In genomic region chr10:4883079-4883739, GRCh38 we compare ENCODE assay signal across 1 cellular context.
TF ChIP-seq lines count a peak whose summit lies in the region.

No MANE protein-coding gene starts in this region.

TF ChIP-seq in K562, 482 proteins besides CTCF, POLR2A, EP300 and RAD21 (continued from another document and continues in another):
- TF ChIP-seq MNT (conservative IDR thresholded peaks at IDR 0.05) = peak; percentile 15 to 45; a peak in 1 of 4 replicates
- TF ChIP-seq TCF3 (CRISPR knock-in tag; IDR thresholded peaks at IDR 0.05) = peak; percentile 55
- TF ChIP-seq MAFG (tag; conservative IDR thresholded peaks at IDR 0.05) = peak; percentile 82
- peak; percentile 35; the same call in 1 of the 2 replicates for TF ChIP-seq CEBPG (CRISPR knock-in tag; IDR thresholded peaks at IDR 0.05)
- TF ChIP-seq CEBPG (tag; conservative IDR thresholded peaks at IDR 0.05 in 1 of 2, IDR thresholded peaks at IDR 0.05 in 1 of 2) = no peak; a peak in 1 of 4 replicates
- peak; percentile 57 for TF ChIP-seq DACH1 (IDR thresholded peaks at IDR 0.05; ENCODE audit: partially characterized antibody)
- TF ChIP-seq MTA3 (IDR thresholded peaks at IDR 0.05; ENCODE audit: borderline replicate concordance) = peak; percentile 49; the same call in 1 of the 2 replicates
- peak; percentile 34; the same call in 1 of the 2 replicates for TF ChIP-seq TEAD4 (IDR thresholded peaks at IDR 0.05; ENCODE audit: low read length)
- TF ChIP-seq TEAD4 (CRISPR knock-in tag; IDR thresholded peaks at IDR 0.05; ENCODE audit: borderline replicate concordance) = no peak
- no peak for TF ChIP-seq NELFE (IDR thresholded peaks at IDR 0.05; ENCODE audit: insufficient read depth, insufficient read length)
- TF ChIP-seq EHMT2 (IDR thresholded peaks at IDR 0.05) = peak; percentile 73
- TF ChIP-seq ZBTB11 (CRISPR knock-in tag; IDR thresholded peaks at IDR 0.05) = 0 out of 6 replicates have a peak, but pooled peaks of 1 of the 3 experiments have one; percentile 41
- TF ChIP-seq EP400 (IDR thresholded peaks at IDR 0.05) = peak; percentile 16; the same call in 1 of the 2 replicates
- TF ChIP-seq TRIM28 (IDR thresholded peaks at IDR 0.05) = 0 out of 2 replicates have a peak, but pooled peaks have one; percentile 32
- TF ChIP-seq LEF1 (IDR thresholded peaks at IDR 0.05) = peak; percentile 39; the same call in 1 of the 2 replicates
- peak; percentile 67 for TF ChIP-seq ZNF395 (CRISPR knock-in tag; IDR thresholded peaks at IDR 0.05)
- TF ChIP-seq GATAD2B (IDR thresholded peaks at IDR 0.05; ENCODE audit: borderline replicate concordance) = 0 out of 2 replicates have a peak, but pooled peaks have one; percentile 13
- TF ChIP-seq KDM1A (IDR thresholded peaks at IDR 0.05) = peak; percentile 56 to 72; a peak in 3 of 4 replicates
- peak; percentile 41 to 66 for TF ChIP-seq E2F6 (IDR thresholded peaks at IDR 0.05; ENCODE audit: borderline replicate concordance in 1 of 2, extremely low read depth in 1 of 2, insufficient read depth in 1 of 2, insufficient read length in 1 of 2, low read depth in 1 of 2, low read length in 1 of 2, poor library complexity in 1 of 2, severe bottlenecking in 1 of 2)
- TF ChIP-seq ZNF639 (CRISPR knock-in tag; conservative IDR thresholded peaks at IDR 0.05 in 1 of 2, IDR thresholded peaks at IDR 0.05 in 1 of 2) = peak in 1 of 2 experiments; percentile 51; a peak in 1 of 4 replicates
- TF ChIP-seq ZNF316 (IDR thresholded peaks at IDR 0.05) = peak; percentile 86
- TF ChIP-seq ZNF584 (CRISPR knock-in tag; IDR thresholded peaks at IDR 0.05; ENCODE audit: low read depth) = peak; percentile 85; the same call in 1 of the 2 replicates
- no peak for TF ChIP-seq ZNF184 (CRISPR knock-in tag; IDR thresholded peaks at IDR 0.05)
- peak; percentile 26; the same call in 1 of the 2 replicates for TF ChIP-seq MBD2 (IDR thresholded peaks at IDR 0.05; ENCODE audit: borderline replicate concordance, low read depth)
- peak; percentile 51; the same call in 1 of the 2 replicates for TF ChIP-seq MAFF (IDR thresholded peaks at IDR 0.05; ENCODE audit: low read length)
- TF ChIP-seq MEIS2 (IDR thresholded peaks at IDR 0.05; ENCODE audit: partially characterized antibody) = peak; percentile 29
- no peak for TF ChIP-seq ILF3 (IDR thresholded peaks at IDR 0.05; ENCODE audit: borderline replicate concordance)
- 0 out of 4 replicates have a peak, but pooled peaks of 1 of the 2 experiments have one; percentile 32 for TF ChIP-seq ARNT (IDR thresholded peaks at IDR 0.05)
- peak in 1 of 2 experiments; percentile 65; a peak in 2 of 3 replicates for TF ChIP-seq CBX3 (IDR thresholded peaks at IDR 0.05; ENCODE audit: borderline replicate concordance in 1 of 2, low read length in 2 of 2)
- TF ChIP-seq ERF (CRISPR knock-in tag; IDR thresholded peaks at IDR 0.05) = 0 out of 2 replicates have a peak, but pooled peaks have one; percentile 27
- peak; percentile 62 for TF ChIP-seq DMBX1 (CRISPR knock-in tag; IDR thresholded peaks at IDR 0.05; ENCODE audit: borderline replicate concordance)
- TF ChIP-seq TAL1 (IDR thresholded peaks at IDR 0.05) = peak; percentile 41
- TF ChIP-seq NBN (IDR thresholded peaks at IDR 0.05; ENCODE audit: low read depth) = peak; percentile 72
- TF ChIP-seq NFRKB (IDR thresholded peaks at IDR 0.05; ENCODE audit: low read depth) = peak; percentile 55; the same call in 1 of the 2 replicates
- peak; percentile 39; the same call in 1 of the 2 replicates for TF ChIP-seq NCOR1 (IDR thresholded peaks at IDR 0.05)
- TF ChIP-seq SOX6 (IDR thresholded peaks at IDR 0.05) = peak; percentile 29; the same call in 1 of the 2 replicates
- TF ChIP-seq FOXJ2 (tag; IDR thresholded peaks at IDR 0.05) = peak; percentile 11; the same call in 1 of the 2 replicates
- TF ChIP-seq ATF1 (CRISPR knock-in tag; IDR thresholded peaks at IDR 0.05) = no peak
- peak; percentile 47 for TF ChIP-seq ATF1 (tag; IDR thresholded peaks at IDR 0.05)
- TF ChIP-seq NRF1 (conservative IDR thresholded peaks at IDR 0.05 in 1 of 2, IDR thresholded peaks at IDR 0.05 in 1 of 2) = peak; percentile 52 to 58; a peak in 3 of 4 replicates
- no peak for TF ChIP-seq TAF7 (tag; IDR thresholded peaks at IDR 0.05)
- TF ChIP-seq ZNF592 (IDR thresholded peaks at IDR 0.05) = peak; percentile 83
- 0 out of 2 replicates have a peak, but pooled peaks have one; percentile 23 for TF ChIP-seq STAT5A (IDR thresholded peaks at IDR 0.05; ENCODE audit: borderline replicate concordance, low read length)
- TF ChIP-seq MLX (CRISPR knock-in tag; conservative IDR thresholded peaks at IDR 0.05) = no peak
- TF ChIP-seq HOMEZ (CRISPR knock-in tag; IDR thresholded peaks at IDR 0.05) = no peak
- peak; percentile 41; the same call in 1 of the 2 replicates for TF ChIP-seq BHLHE40 (IDR thresholded peaks at IDR 0.05; ENCODE audit: low read length)
- peak; percentile 79 for TF ChIP-seq BRD9 (IDR thresholded peaks at IDR 0.05; ENCODE audit: low read depth, partially characterized antibody)
- peak; percentile 42; the same call in 1 of the 2 replicates for TF ChIP-seq MECOM (CRISPR knock-in tag; IDR thresholded peaks at IDR 0.05)
- TF ChIP-seq CBFA2T3 (IDR thresholded peaks at IDR 0.05) = peak; percentile 73
- peak; percentile 51 for TF ChIP-seq NUFIP1 (IDR thresholded peaks at IDR 0.05; ENCODE audit: partially characterized antibody)
- no peak for TF ChIP-seq SAFB2 (IDR thresholded peaks at IDR 0.05; ENCODE audit: borderline replicate concordance, low read depth, low read length, severe bottlenecking)
- peak; percentile 85 for TF ChIP-seq C11orf30 (IDR thresholded peaks at IDR 0.05; ENCODE audit: low read depth)
- TF ChIP-seq NR1H2 (CRISPR knock-in tag; IDR thresholded peaks at IDR 0.05) = no peak
- 0 out of 2 replicates have a peak, but pooled peaks have one; percentile 11 for TF ChIP-seq MYNN (IDR thresholded peaks at IDR 0.05)
- TF ChIP-seq MYNN (CRISPR knock-in tag; IDR thresholded peaks at IDR 0.05) = no peak
- TF ChIP-seq CC2D1A (IDR thresholded peaks at IDR 0.05) = peak; percentile 72; the same call in 1 of the 2 replicates
- peak; percentile 49 for TF ChIP-seq RBBP5 (IDR thresholded peaks at IDR 0.05; ENCODE audit: borderline replicate concordance, insufficient read depth, low read length, poor library complexity, severe bottlenecking)
- peak; percentile 46 for TF ChIP-seq KLF16 (IDR thresholded peaks at IDR 0.05)
